ENCODE assay signal across 9 cellular contexts in the genomic region with DNA sequence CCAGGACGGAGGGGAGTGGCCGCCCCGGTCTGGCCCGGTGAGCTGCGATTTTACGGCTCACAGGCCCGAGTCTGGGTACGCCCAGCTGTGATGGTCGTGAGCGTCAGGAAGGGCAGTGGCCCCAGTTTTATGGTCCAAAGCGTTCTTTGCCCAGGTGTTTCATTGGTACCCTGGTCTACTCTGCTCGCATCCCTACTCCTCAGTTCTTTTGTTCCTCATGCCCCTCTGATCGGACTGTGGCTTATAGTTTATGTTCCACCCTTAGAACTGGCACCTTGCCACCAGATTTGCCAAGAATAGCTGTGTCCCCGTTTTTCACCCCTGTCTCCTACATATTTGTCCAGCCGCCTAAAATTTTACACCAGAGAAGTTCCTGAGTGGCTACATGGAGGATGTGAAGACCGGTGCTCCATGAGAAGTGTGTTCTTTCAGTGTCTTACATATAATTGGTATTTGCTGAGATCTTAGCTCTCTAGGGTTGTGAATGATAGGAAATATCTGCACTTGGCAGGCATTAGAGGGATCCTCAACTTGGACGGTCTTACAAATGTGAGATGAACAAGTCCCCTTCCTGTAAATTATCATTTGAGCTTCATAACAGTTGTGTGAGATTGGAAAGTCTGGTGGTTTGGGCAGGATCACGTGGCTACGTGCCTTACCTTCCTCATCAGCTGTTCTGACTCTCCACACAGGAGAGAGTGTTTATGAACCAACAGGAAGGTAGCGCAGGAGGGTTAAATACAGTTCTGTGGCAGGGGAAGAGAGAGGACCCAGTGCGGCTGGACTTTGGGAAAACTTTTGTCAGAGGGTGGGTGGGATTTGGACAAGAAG. TPM values are rescaled to one million over a fixed set of nuclear protein-coding genes. Genes with fewer than 3 reads are reported as not detected.
DNase-seq lines count a peak whose midpoint lies in the region; ATAC-seq and TF ChIP-seq lines count a peak whose summit lies in the region.
"Had no signal": no experiment of that assay in that cellular context is flagged by ENCODE, and none has a peak within 500 bp of the region (broad histone marks: within the 10 kb centered on the region; RNA-seq: fewer than 3 reads in every experiment).

No MANE protein-coding gene starts in this region.

- no peaks in the 10 kb centered on the region for H3K27me3 Mint-ChIP-seq in activated CD8-positive, alpha-beta T cell treated with anti-CD3 and anti-CD28 coated beads, Interleukin-2, amount 10 ng/mL, durations not matched to agents 7 days and 5 days (ENCODE audit: low read depth)
- H3K27me3 Mint-ChIP-seq in T-helper 2 cell treated with Interferon-gamma antibody and Interleukin-4, amounts not matched to agents 5 μg/mL and 100 μg/mL, for 36 hours (ENCODE audit: low read depth), result no peaks in the 10 kb centered on the region
- H3K27me3 Mint-ChIP-seq: natural killer cell treated with Interleukin-12 subunit alpha and Interleukin-12 subunit beta and Interleukin-15 and Interleukin-18, amount 100 ng/mL, for 72 hours had no signal

- TF ChIP-seq CTCF in HFF-Myc (IDR thresholded peaks at IDR 0.05; ENCODE audit: low read depth, low read length, missing control alignments), result no peak
- no peak for TF ChIP-seq CTCF in stomach (IDR thresholded peaks at IDR 0.05)

- POLR2A ChIA-PET in activated CD8-positive, alpha-beta T cell treated with anti-CD3 and anti-CD28 coated beads, Interleukin-2, amount 10 ng/mL, durations not matched to agents 7 days and 5 days (lab: Charles Lee), result interaction anchor here (0.5 to 1.9 kb wide), 9 partner anchors 10 to 414 kb away, joined by 3 to 9 read pairs (median 4); partner anchors contain the start of genes ANKRD49, C11orf54, FUT4 and MED17

- H3K9ac ChIP-seq in BLaER1, result peak overlapping the region; percentile 93

- peak overlapping the region; percentile 95 for H3K27ac ChIP-seq in BLaER1
- H3K27ac ChIP-seq in stomach, result peak overlapping the region; percentile 94 to 98 (median 96)

- peak overlapping the region; percentile 86 for H3K4me3 ChIP-seq in BLaER1
- H3K4me3 ChIP-seq in HFF-Myc (replicated peaks; ENCODE audit: low read depth, low read length), result peak overlapping the region; percentile 85
- H3K4me3 ChIP-seq in iPS-18c (ENCODE audit: insufficient read depth, low read depth, low read length), result peak overlapping the region; percentile 96
- peak overlapping the region; percentile 73 to 89 (median 78) for H3K4me3 ChIP-seq in stomach

- WGBS in stomach, 5 donors, result 7 to 10% (median 10%) methylated on average over 21 of the region's 21 CpGs

- H3K4me1 ChIP-seq in BLaER1 (peaks cover 59% of the 10 kb centered on the region), stomach (peaks cover 37 to 62% (median 54%) of the 10 kb centered on the region in 4 donors)

- peaks cover 29% of the 10 kb centered on the region for H3K4me1 Mint-ChIP-seq in activated CD8-positive, alpha-beta T cell treated with anti-CD3 and anti-CD28 coated beads, Interleukin-2, amount 10 ng/mL, durations not matched to agents 7 days and 5 days (ENCODE audit: low read depth)
- H3K4me1 Mint-ChIP-seq in T-helper 2 cell treated with Interferon-gamma antibody and Interleukin-4, amounts not matched to agents 5 μg/mL and 100 μg/mL, for 36 hours (ENCODE audit: low read depth), result peaks cover 23% of the 10 kb centered on the region

- DNase-seq in HFF-Myc (ENCODE audit: extremely low read depth, low read depth) (no peak), stomach (no peak), activated gamma-delta T cell treated with Interleukin-2 at 50 U/mL for 16 hours (no peak), NCI-H446 treated with DMSO at 0.1 percent for 48 hours (lab: John Stamatoyannopoulos, UW) (no peak)
- peak; percentile 39 for DNase-seq in activated CD8-positive, alpha-beta T cell treated with anti-CD3 and anti-CD28 coated beads, Interleukin-2, amount 10 ng/mL, durations not matched to agents 7 days and 5 days
- no peak for DNase-seq in T-helper 2 cell treated with Interferon-gamma antibody and Interleukin-4, amounts not matched to agents 5 μg/mL and 100 μg/mL, for 36 hours (ENCODE audit: low spot score)

- H3K36me3 Mint-ChIP-seq in activated CD8-positive, alpha-beta T cell treated with anti-CD3 and anti-CD28 coated beads, Interleukin-2, amount 10 ng/mL, durations not matched to agents 7 days and 5 days (ENCODE audit: low read depth), result no peaks in the 10 kb centered on the region
- no peaks in the 10 kb centered on the region for H3K36me3 Mint-ChIP-seq in T-helper 2 cell treated with Interferon-gamma antibody and Interleukin-4, amounts not matched to agents 5 μg/mL and 100 μg/mL, for 36 hours (ENCODE audit: low read depth)
- H3K36me3 Mint-ChIP-seq: natural killer cell treated with Interleukin-12 subunit alpha and Interleukin-12 subunit beta and Interleukin-15 and Interleukin-18, amount 100 ng/mL, for 72 hours had no signal

- H3K9me3 ChIP-seq in BLaER1 (peaks cover 11% of the 10 kb centered on the region), iPS-18c (ENCODE audit: control insufficient read depth, insufficient read depth, low read length) (peaks cover 2% of the 10 kb centered on the region), stomach (no peaks in the 10 kb centered on the region)

- CTCF ChIA-PET in activated CD8-positive, alpha-beta T cell treated with anti-CD3 and anti-CD28 coated beads, Interleukin-2, amount 10 ng/mL, durations not matched to agents 7 days and 5 days (lab: Charles Lee), result interaction anchor here (1.2 to 3.3 kb wide), 4 partner anchors 38 to 938 kb away, joined by 3 to 10 read pairs (median 5); no protein-coding TSS in a partner anchor

- no peak for TF ChIP-seq EP300 in stomach (IDR thresholded peaks at IDR 0.05)

- peak overlapping the region; percentile 88 for H3K4me2 ChIP-seq in BLaER1

- no peaks in the 10 kb centered on the region for H3K9me3 Mint-ChIP-seq in activated CD8-positive, alpha-beta T cell treated with anti-CD3 and anti-CD28 coated beads, Interleukin-2, amount 10 ng/mL, durations not matched to agents 7 days and 5 days (ENCODE audit: insufficient read depth)
- H3K9me3 Mint-ChIP-seq in T-helper 2 cell treated with Interferon-gamma antibody and Interleukin-4, amounts not matched to agents 5 μg/mL and 100 μg/mL, for 36 hours, result no peaks in the 10 kb centered on the region
- H3K9me3 Mint-ChIP-seq: natural killer cell treated with Interleukin-12 subunit alpha and Interleukin-12 subunit beta and Interleukin-15 and Interleukin-18, amount 100 ng/mL, for 72 hours had no signal

- no peak for TF ChIP-seq POLR2A in stomach (IDR thresholded peaks at IDR 0.05)

- no peak overlapping the region for H3K4me3 Mint-ChIP-seq in activated CD8-positive, alpha-beta T cell treated with anti-CD3 and anti-CD28 coated beads, Interleukin-2, amount 10 ng/mL, durations not matched to agents 7 days and 5 days
- H3K4me3 Mint-ChIP-seq in T-helper 2 cell treated with Interferon-gamma antibody and Interleukin-4, amounts not matched to agents 5 μg/mL and 100 μg/mL, for 36 hours, result no peak overlapping the region
- H3K4me3 Mint-ChIP-seq: natural killer cell treated with Interleukin-12 subunit alpha and Interleukin-12 subunit beta and Interleukin-15 and Interleukin-18, amount 100 ng/mL, for 72 hours had no signal

- peaks cover 50% of the 10 kb centered on the region for H4K20me1 ChIP-seq in BLaER1

- no peak overlapping the region for H3K27ac Mint-ChIP-seq in activated CD8-positive, alpha-beta T cell treated with anti-CD3 and anti-CD28 coated beads, Interleukin-2, amount 10 ng/mL, durations not matched to agents 7 days and 5 days
- H3K27ac Mint-ChIP-seq in T-helper 2 cell treated with Interferon-gamma antibody and Interleukin-4, amounts not matched to agents 5 μg/mL and 100 μg/mL, for 36 hours, result no peak overlapping the region
- H3K27ac Mint-ChIP-seq: natural killer cell treated with Interleukin-12 subunit alpha and Interleukin-12 subunit beta and Interleukin-15 and Interleukin-18, amount 100 ng/mL, for 72 hours had no signal

- H3K36me3 ChIP-seq in BLaER1 (peaks cover 2% of the 10 kb centered on the region), stomach (no peaks in the 10 kb centered on the region)

- H3K27me3 ChIP-seq in BLaER1 (no peaks in the 10 kb centered on the region), stomach (no peaks in the 10 kb centered on the region)

- intact Hi-C loops in stomach (cut with DNase I; ENCODE audit: low total_unique reads), result no loop called here

- ATAC-seq in activated CD8-positive, alpha-beta T cell treated with anti-CD3 and anti-CD28 coated beads, Interleukin-2, amount 10 ng/mL, durations not matched to agents 7 days and 5 days, result peak; percentile 34

RNA-seq across cellular contexts. Expression of gene PANX1, which starts 1.1 kb away (rescaled TPM):
- 10 to 100 TPM; 12.0 to 13.0 TPM for total RNA-seq in activated CD8-positive, alpha-beta T cell treated with anti-CD3 and anti-CD28 coated beads, Interleukin-2, amount 10 ng/mL, durations not matched to agents 7 days and 5 days
- 10 to 100 TPM in 4 of 5 donors, 1 to 10 TPM in 1; 1.2 to 41.1 (median 18.4) TPM for total RNA-seq in stomach
- 1 to 10 TPM; 2.6 to 5.6 (median 3.0) TPM for polyA plus RNA-seq in stomach
